12 cellular contexts compared by ENCODE assay signal in genomic region chr1:157978547-157979403, GRCh38. TPM values are rescaled to one million over a fixed set of nuclear protein-coding genes. Genes with fewer than 3 reads are reported as not detected.
DNase-seq lines count a peak whose midpoint lies in the region; ATAC-seq and TF ChIP-seq lines count a peak whose summit lies in the region.
"Had no signal": no experiment of that assay in that cellular context is flagged by ENCODE, and none has a peak within 500 bp of the region (broad histone marks: within the 10 kb centered on the region; RNA-seq: fewer than 3 reads in every experiment).

No MANE protein-coding gene starts in this region.

- intact Hi-C loops in heart right ventricle (cut with DNase I) (loop anchor here in 1 of 10 donors (10.0 kb wide), 1 partner anchor 546 kb away; no protein-coding TSS in a partner anchor), thyroid gland (cut with DNase I) (no loop called here), PC-9 (cut with micrococcal nuclease; ENCODE audit: unreplicated experiment) (no loop called here)

- H2AFZ ChIP-seq in PC-9, result no peak overlapping the region

- TF ChIP-seq POLR2A in thyroid gland (IDR thresholded peaks at IDR 0.05), result no peak

- no peaks in the 10 kb centered on the region for H4K20me1 ChIP-seq in PC-9 (ENCODE audit: insufficient read depth)

- POLR2A ChIA-PET in PC-9 (lab: Charles Lee; ENCODE audit: unreplicated experiment), result no interaction called here

- no TSS peak for BruUV-seq in PC-9 (replicated peaks; lab: Mats Ljungman, UMichigan)

- H3K4me2 ChIP-seq in PC-9, result no peak overlapping the region

- ATAC-seq in heart right ventricle, result peak; percentile 55 to 83 (median 75)
- no peak for ATAC-seq in GM19324 (IDR thresholded peaks at IDR 0.05; ENCODE audit: low FRiP score, unreplicated experiment)
- no peak for ATAC-seq in HG02798 (IDR thresholded peaks at IDR 0.05; ENCODE audit: poor library complexity, unreplicated experiment)
- ATAC-seq: CD8-positive, alpha-beta T cell had no signal

- H3K36me3 ChIP-seq in heart right ventricle (no peaks in the 10 kb centered on the region), thyroid gland (no peaks in the 10 kb centered on the region), PC-9 (ENCODE audit: low read depth) (no peaks in the 10 kb centered on the region)
- H3K36me3 ChIP-seq: right lobe of liver had no signal

- WGBS in heart right ventricle, 2 donors, result 15 to 18% methylated on average over 38 of the region's 38 CpGs
- 29 to 54% methylated on average over 10 to 28 of the region's 38 CpGs for WGBS in thyroid gland, 2 donors

- DNase-seq in ELF-1 (ENCODE audit: low read depth, low spot score) (peak; percentile 90), astrocyte of the spinal cord (ENCODE audit: low read depth, low spot score) (no peak), heart right ventricle (peak in 1 of 2 donors; percentile 31), retina (peak; percentile 69), thyroid gland (no peak), PC-9 (no peak)
- DNase-seq: caudate nucleus; CD8-positive, alpha-beta T cell; right lobe of liver; RPMI8226 had no signal

- H3K4me3 ChIP-seq in astrocyte of the spinal cord (ENCODE audit: low read depth, low read length) (no peak overlapping the region), heart right ventricle (peak overlapping the region in 9 of 10 donors; percentile 17 to 53 (median 47)), thyroid gland (replicated peaks in 1 of 3) (no peak overlapping the region), PC-9 (no peak overlapping the region)
- H3K4me3 ChIP-seq: right lobe of liver had no signal

- H3K27me3 ChIP-seq in heart right ventricle (peaks cover 0 to 19% (median 10%) of the 10 kb centered on the region in 7 donors), thyroid gland (no peaks in the 10 kb centered on the region), PC-9 (ENCODE audit: insufficient read depth, low read depth) (peaks cover 25% of the 10 kb centered on the region)
- H3K27me3 ChIP-seq: right lobe of liver had no signal

- no peaks in the 10 kb centered on the region for H3K9me2 ChIP-seq in PC-9 (ENCODE audit: insufficient read depth)

- CTCF ChIA-PET in PC-9 (lab: Charles Lee), result no interaction called here

- no peaks in the 10 kb centered on the region for H3K79me2 ChIP-seq in PC-9 (ENCODE audit: low read depth)

- TF ChIP-seq CTCF in astrocyte of the spinal cord (IDR thresholded peaks at IDR 0.05; ENCODE audit: low read depth, low read length), result peak; percentile 27
- peak in 2 of 9 donors; percentile 20 to 21 for TF ChIP-seq CTCF in heart right ventricle (IDR thresholded peaks at IDR 0.05)
- TF ChIP-seq CTCF in thyroid gland (IDR thresholded peaks at IDR 0.05), result no peak
- TF ChIP-seq CTCF in PC-9 (conservative IDR thresholded peaks at IDR 0.05), result no peak

- H3K4me1 ChIP-seq in heart right ventricle (peaks cover 0 to 11% (median 7%) of the 10 kb centered on the region in 9 donors), thyroid gland (peaks cover 0 to 5% of the 10 kb centered on the region in 2 donors), PC-9 (replicated peaks; ENCODE audit: insufficient read depth) (no peaks in the 10 kb centered on the region)
- H3K4me1 ChIP-seq: right lobe of liver had no signal

- in situ Hi-C loops in astrocyte of the spinal cord (cut with HindIII; ENCODE audit: low sequenced_read_pairs), result no loop called here

- no peaks in the 10 kb centered on the region for H3F3A ChIP-seq in PC-9 (ENCODE audit: insufficient read depth, low read depth)

- no peak overlapping the region for H3K27ac ChIP-seq in heart right ventricle
- H3K27ac ChIP-seq in thyroid gland, result no peak overlapping the region
- no peak overlapping the region for H3K27ac ChIP-seq in PC-9
- H3K27ac ChIP-seq: right lobe of liver had no signal

- H3K9me3 ChIP-seq in heart right ventricle (no peaks in the 10 kb centered on the region), thyroid gland (no peaks in the 10 kb centered on the region), PC-9 (ENCODE audit: insufficient read depth, low read depth) (no peaks in the 10 kb centered on the region)
- H3K9me3 ChIP-seq: right lobe of liver had no signal

RNA-seq across cellular contexts. Expression of gene KIRREL1, which starts 14.7 kb away (rescaled TPM):
- 10 to 100 TPM in 3 of 10 donors, 1 to 10 TPM in 7; 4.7 to 14.7 (median 7.5) TPM for total RNA-seq in heart right ventricle
- polyA plus RNA-seq in heart right ventricle, result 1 to 10 TPM; 4.1 to 4.5 TPM
- total RNA-seq in thyroid gland, result 10 to 100 TPM; 22.7 to 27.5 (median 24.1) TPM
- 25.8 and 30.7 TPM in 2 replicates for total RNA-seq in PC-9 (2021)
- total RNA-seq: CD8-positive, alpha-beta T cell had no signal

Comparison
In these comparisons a context has a peak if more than half of its experiments do, and no peak if none do; other contexts are left out.
1. DNase-seq: peak in ELF-1 (single experiment) and retina (single experiment); none in astrocyte of the spinal cord (single experiment), thyroid gland (0 of 2) and PC-9 (0 of 2).
2. H3K4me3 ChIP-seq: peak in heart right ventricle (9 of 10); none in astrocyte of the spinal cord (single experiment), thyroid gland (0 of 3) and PC-9 (single experiment).
3. ATAC-seq: peak in heart right ventricle (8 of 8); none in GM19324 (single experiment) and HG02798 (single experiment).